1 cellular context compared by ENCODE assay signal in the genomic region with DNA sequence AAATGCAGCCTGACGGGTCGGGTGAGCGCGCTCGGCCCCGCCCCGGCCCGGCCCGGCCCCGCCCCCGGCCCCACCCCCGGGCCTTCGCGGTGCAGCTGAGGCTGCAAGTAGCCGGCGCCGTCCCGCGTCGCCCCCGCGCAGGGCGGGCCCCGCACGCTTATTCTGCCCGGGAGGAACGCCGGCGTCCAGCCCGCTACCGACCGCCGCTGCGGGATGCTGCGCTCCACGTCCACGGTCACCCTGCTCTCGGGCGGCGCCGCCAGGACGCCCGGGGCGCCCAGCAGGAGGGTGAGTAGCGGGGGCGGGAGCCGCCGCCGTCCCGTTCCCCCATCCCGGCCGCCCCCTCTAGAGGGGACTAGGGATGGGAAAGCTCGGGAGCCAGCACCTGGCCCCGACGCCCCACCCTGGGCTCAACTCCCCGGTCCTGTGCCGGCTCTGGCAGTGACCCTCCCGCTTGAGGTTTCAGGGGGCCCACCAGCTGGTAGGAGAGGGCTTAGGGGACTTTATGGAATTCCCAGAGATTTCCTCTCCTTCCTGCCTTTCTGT.
TF ChIP-seq lines count a peak whose summit lies in the region.

Gene MYZAP, plus strand, starts transcription at position 83 of the 546 bp plus-strand sequence. Its CDS starts 131 bp downstream, at position 214.

TF ChIP-seq in SK-N-SH treated with all-trans-retinoic acid at 6 μM for 48 hours, 23 proteins besides CTCF, POLR2A, EP300 and RAD21 (continued from another document):
- TF ChIP-seq POU6F1 (CRISPR knock-in tag; IDR thresholded peaks at IDR 0.05; ENCODE audit: borderline replicate concordance, low read depth): no peak
- TF ChIP-seq ZNF565 (CRISPR knock-in tag; conservative IDR thresholded peaks at IDR 0.05; ENCODE audit: low read depth): no peak
- TF ChIP-seq OSR1 (CRISPR knock-in tag; IDR thresholded peaks at IDR 0.05): no peak
- no peak for TF ChIP-seq ZC3H10 (CRISPR knock-in tag; IDR thresholded peaks at IDR 0.05)
- no peak for TF ChIP-seq ESRRG (CRISPR knock-in tag; IDR thresholded peaks at IDR 0.05)
- TF ChIP-seq ARNTL (CRISPR knock-in tag; IDR thresholded peaks at IDR 0.05; ENCODE audit: borderline replicate concordance, low read depth): no peak
- no peak for TF ChIP-seq SNAI2 (CRISPR knock-in tag; IDR thresholded peaks at IDR 0.05)
TF ChIP-seq in SK-N-SH treated with all-trans-retinoic acid at 6 μM for 48 hours: peak in this region for 0.
